ENCODE assay signal across 1 cellular context in the genomic region with DNA sequence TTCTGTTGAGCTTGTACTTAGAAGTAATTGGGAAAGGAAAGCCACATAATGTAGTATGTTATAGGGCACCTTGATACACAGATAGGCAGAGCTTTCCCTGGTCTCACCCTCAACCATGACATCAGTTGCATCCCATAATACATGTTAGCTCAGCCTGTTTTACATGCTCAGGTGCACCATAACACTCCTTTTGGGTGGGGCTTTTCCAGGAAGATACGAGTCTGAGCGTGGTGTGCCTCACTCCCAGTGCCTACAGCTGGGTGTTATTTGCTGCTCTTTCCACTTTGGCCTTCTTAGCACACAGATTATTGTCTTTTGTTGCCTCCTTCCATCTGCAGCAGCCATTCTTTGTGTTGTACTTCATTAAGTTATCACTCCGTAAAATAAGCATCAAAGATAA.
TF ChIP-seq lines count a peak whose summit lies in the region.

No MANE protein-coding gene starts in this region.

TF ChIP-seq in IMR-90, 13 proteins besides CTCF, POLR2A, EP300 and RAD21:
- TF ChIP-seq MXI1 (IDR thresholded peaks at IDR 0.05; ENCODE audit: borderline replicate concordance, low read depth, low read length), result no peak
- TF ChIP-seq SMC3 (IDR thresholded peaks at IDR 0.05; ENCODE audit: low read depth, low read length), result no peak
- TF ChIP-seq ELK1 (IDR thresholded peaks at IDR 0.05; ENCODE audit: borderline replicate concordance, low read depth, low read length), result no peak
- TF ChIP-seq FOS (IDR thresholded peaks at IDR 0.05; ENCODE audit: low read depth, low read length), result no peak
- no peak for TF ChIP-seq MAZ (IDR thresholded peaks at IDR 0.05; ENCODE audit: borderline replicate concordance, low read depth, low read length)
- TF ChIP-seq CHD1 (IDR thresholded peaks at IDR 0.05; ENCODE audit: low read depth, low read length), result no peak
- TF ChIP-seq RCOR1 (IDR thresholded peaks at IDR 0.05; ENCODE audit: insufficient replicate concordance, low read length), result no peak
- TF ChIP-seq, protein P1, sequence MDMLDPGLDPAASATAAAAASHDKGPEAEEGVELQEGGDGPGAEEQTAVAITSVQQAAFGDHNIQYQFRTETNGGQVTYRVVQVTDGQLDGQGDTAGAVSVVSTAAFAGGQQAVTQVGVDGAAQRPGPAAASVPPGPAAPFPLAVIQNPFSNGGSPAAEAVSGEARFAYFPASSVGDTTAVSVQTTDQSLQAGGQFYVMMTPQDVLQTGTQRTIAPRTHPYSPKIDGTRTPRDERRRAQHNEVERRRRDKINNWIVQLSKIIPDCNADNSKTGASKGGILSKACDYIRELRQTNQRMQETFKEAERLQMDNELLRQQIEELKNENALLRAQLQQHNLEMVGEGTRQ (IDR thresholded peaks at IDR 0.05; ENCODE audit: low read depth, low read length), result no peak
- TF ChIP-seq CEBPB (IDR thresholded peaks at IDR 0.05; ENCODE audit: low read depth, low read length), result no peak
- no peak for TF ChIP-seq NFE2L2 (IDR thresholded peaks at IDR 0.05; ENCODE audit: low read depth, low read length)
- no peak for TF ChIP-seq MAFK (IDR thresholded peaks at IDR 0.05; ENCODE audit: low read depth, low read length)
TF ChIP-seq in IMR-90: peak in this region for 0.
